ENCODE assay signal across 13 cellular contexts in the genomic region with DNA sequence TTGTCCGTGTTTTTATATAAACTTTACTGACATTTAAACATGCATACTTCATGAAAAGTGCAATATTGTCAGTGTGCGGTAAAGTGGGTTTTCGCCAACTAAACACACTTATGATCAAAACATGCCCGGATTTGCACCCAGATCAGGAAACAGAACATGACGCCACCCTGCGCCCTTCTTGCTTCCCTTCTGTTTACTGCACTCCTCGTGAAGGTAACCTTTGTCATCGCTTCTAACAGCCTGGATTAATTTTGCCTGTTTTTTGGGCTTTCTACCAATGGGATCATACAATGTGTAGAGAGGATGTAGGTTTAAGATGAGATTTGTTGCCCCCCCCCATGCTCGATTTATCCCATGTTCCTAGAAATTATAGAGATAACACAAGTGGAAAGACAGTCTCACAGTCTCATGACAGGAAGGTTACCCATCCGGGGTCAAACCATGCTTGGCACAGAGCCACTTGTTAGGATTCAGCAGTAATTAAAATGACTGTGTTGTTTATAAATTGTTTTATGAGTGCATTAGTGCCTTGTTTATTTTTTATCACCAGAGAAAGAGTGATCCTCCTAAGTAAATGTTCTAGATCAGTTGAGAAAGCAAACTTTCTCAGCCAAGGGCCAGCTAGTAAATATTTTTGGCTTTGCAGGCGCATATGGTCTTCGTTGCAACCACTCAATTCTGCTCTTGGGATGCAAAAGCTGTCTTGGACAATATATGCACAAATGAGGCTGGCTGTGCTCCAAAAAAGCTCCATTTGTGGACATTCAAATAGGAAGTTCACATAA.
A peak's percentile ranks its signal among the peaks of the same experiment; 100 is the strongest.
DNase-seq lines count a peak whose midpoint lies in the region; TF ChIP-seq lines count a peak whose summit lies in the region.
"Had no signal": no experiment of that assay in that cellular context is flagged by ENCODE, and none has a peak within 500 bp of the region (broad histone marks: within the 10 kb centered on the region; RNA-seq: fewer than 3 reads in every experiment).

No MANE protein-coding gene starts in this region.

- H3K9me3 Mint-ChIP-seq in activated CD4-positive, alpha-beta T cell treated with anti-CD3 and anti-CD28 coated beads, Interleukin-2, amount 10 ng/mL, durations not matched to agents 7 days and 5 days = peaks cover 17% of the 10 kb centered on the region
- H3K9me3 Mint-ChIP-seq: neural crest cell had no signal

- no peaks in the 10 kb centered on the region for H3K9me3 ChIP-seq in adipocyte (ENCODE audit: control insufficient read depth, low read length)
- H3K9me3 ChIP-seq in stomach smooth muscle (ENCODE audit: control insufficient read depth in 2 of 2, low read length in 2 of 2) = no peaks in the 10 kb centered on the region
- H3K9me3 ChIP-seq in MM.1S (replicated peaks; ENCODE audit: insufficient read depth, low read length) = no peaks in the 10 kb centered on the region

- no peak overlapping the region for H3K4me2 ChIP-seq in MM.1S (ENCODE audit: low read depth, low read length)
- H3K4me2 ChIP-seq: BLaER1 had no signal

- POLR2A ChIA-PET in activated CD4-positive, alpha-beta T cell treated with anti-CD3 and anti-CD28 coated beads, Interleukin-2, amount 10 ng/mL, durations not matched to agents 7 days and 5 days (lab: Charles Lee) = no interaction called here

- H3K79me2 ChIP-seq in MM.1S (ENCODE audit: low read length) = no peaks in the 10 kb centered on the region

- H3K27me3 ChIP-seq in adipocyte (replicated peaks; ENCODE audit: control insufficient read depth, insufficient read depth, low read length) = no peaks in the 10 kb centered on the region
- H3K27me3 ChIP-seq in stomach smooth muscle (ENCODE audit: control insufficient read depth in 1 of 2, insufficient read depth in 2 of 2, low read length in 2 of 2) = no peaks in the 10 kb centered on the region
- H3K27me3 ChIP-seq in MM.1S (replicated peaks; ENCODE audit: insufficient read depth, low read length) = no peaks in the 10 kb centered on the region
- H3K27me3 ChIP-seq: BLaER1 had no signal

- H3K4me1 ChIP-seq in adipocyte (ENCODE audit: control insufficient read depth, insufficient read depth, low read length) (peaks cover 18% of the 10 kb centered on the region), stomach smooth muscle (ENCODE audit: control insufficient read depth, insufficient read depth, low read length) (peaks cover 24% of the 10 kb centered on the region), MM.1S (ENCODE audit: low read length) (no peaks in the 10 kb centered on the region)

- no peak for DNase-seq in activated CD4-positive, alpha-beta T cell treated with anti-CD3 and anti-CD28 coated beads, Interleukin-2, amount 10 ng/mL, durations not matched to agents 7 days and 5 days
- DNase-seq in activated CD4-positive, alpha-beta T cell treated with anti-CD3 and anti-CD28 coated beads for 1 hour = no peak
- DNase-seq in adipocyte (ENCODE audit: low read depth) (peak; percentile 55), glomerular endothelial cell (ENCODE audit: extremely low read depth, low read depth, low spot score) (peak; percentile 34), NOMO-1 (lab: John Stamatoyannopoulos, UW; ENCODE audit: unreplicated experiment in 2 of 2) (no peak), MM.1S (no peak), T-helper 1 cell (no peak)
- DNase-seq: activated CD4-positive, alpha-beta T cell treated with anti-CD3 and anti-CD28 coated beads, Interleukin-2, amount 50 U/mL, for 4 hours; NCI-H1694 treated with DMSO at 0.1 percent for 48 hours; SHP77 had no signal

- H2AFZ ChIP-seq in MM.1S (ENCODE audit: low read length) = no peak overlapping the region

- CTCF ChIA-PET in activated CD4-positive, alpha-beta T cell treated with anti-CD3 and anti-CD28 coated beads, Interleukin-2, amount 10 ng/mL, durations not matched to agents 7 days and 5 days (lab: Charles Lee) = no interaction called here

- H3K27ac ChIP-seq in stomach smooth muscle (ENCODE audit: low read length) = peak overlapping the region; percentile 31
- H3K27ac ChIP-seq in MM.1S (ENCODE audit: low read length) = no peak overlapping the region
- H3K27ac ChIP-seq: BLaER1 had no signal

- H3K27ac Mint-ChIP-seq in activated CD4-positive, alpha-beta T cell treated with anti-CD3 and anti-CD28 coated beads, Interleukin-2, amount 10 ng/mL, durations not matched to agents 7 days and 5 days = peak overlapping the region; percentile 54

- no peaks in the 10 kb centered on the region for H3K36me3 ChIP-seq in adipocyte (ENCODE audit: control insufficient read depth, insufficient read depth, low read length, severe bottlenecking)
- H3K36me3 ChIP-seq in stomach smooth muscle (ENCODE audit: control insufficient read depth in 2 of 2, insufficient read depth in 2 of 2, low read length in 2 of 2) = no peaks in the 10 kb centered on the region
- no peaks in the 10 kb centered on the region for H3K36me3 ChIP-seq in MM.1S (replicated peaks; ENCODE audit: insufficient read depth, low read length)
- H3K36me3 ChIP-seq: BLaER1 had no signal

- no peaks in the 10 kb centered on the region for H3F3A ChIP-seq in MM.1S (ENCODE audit: insufficient read depth, low read length)

- no peak for TF ChIP-seq CTCF in MM.1S (IDR thresholded peaks at IDR 0.05; ENCODE audit: low read length)

- H3K36me3 Mint-ChIP-seq in activated CD4-positive, alpha-beta T cell treated with anti-CD3 and anti-CD28 coated beads, Interleukin-2, amount 10 ng/mL, durations not matched to agents 7 days and 5 days (ENCODE audit: low read depth) = peaks cover 42% of the 10 kb centered on the region

- H3K27me3 Mint-ChIP-seq in activated CD4-positive, alpha-beta T cell treated with anti-CD3 and anti-CD28 coated beads, Interleukin-2, amount 10 ng/mL, durations not matched to agents 7 days and 5 days = no peaks in the 10 kb centered on the region

- no peaks in the 10 kb centered on the region for H4K20me1 ChIP-seq in MM.1S (ENCODE audit: insufficient read depth, low read length)
- H4K20me1 ChIP-seq: BLaER1 had no signal

- H3K4me1 Mint-ChIP-seq in activated CD4-positive, alpha-beta T cell treated with anti-CD3 and anti-CD28 coated beads, Interleukin-2, amount 10 ng/mL, durations not matched to agents 7 days and 5 days = peaks cover 6% of the 10 kb centered on the region

- H3K4me3 ChIP-seq in adipocyte (ENCODE audit: low read length) (no peak overlapping the region), stomach smooth muscle (ENCODE audit: low read length in 2 of 2) (no peak overlapping the region), MM.1S (ENCODE audit: low read length) (no peak overlapping the region)
- H3K4me3 ChIP-seq: BLaER1 had no signal

- H3K9ac ChIP-seq in adipocyte (ENCODE audit: low read length) = peak overlapping the region; percentile 38
- no peak overlapping the region for H3K9ac ChIP-seq in stomach smooth muscle (ENCODE audit: low read length in 2 of 2)
- no peak overlapping the region for H3K9ac ChIP-seq in MM.1S (ENCODE audit: low read length)
- H3K9ac ChIP-seq: BLaER1 had no signal

- no peak overlapping the region for H3K4me3 Mint-ChIP-seq in activated CD4-positive, alpha-beta T cell treated with anti-CD3 and anti-CD28 coated beads, Interleukin-2, amount 10 ng/mL, durations not matched to agents 7 days and 5 days
- H3K4me3 Mint-ChIP-seq: neural crest cell had no signal

- H3K9me2 ChIP-seq in MM.1S (replicated peaks; ENCODE audit: insufficient read depth, low read length) = no peaks in the 10 kb centered on the region

Comparison
In these comparisons a context has a peak if more than half of its experiments do, and no peak if none do; other contexts are left out.
1. DNase-seq: peak in adipocyte (single experiment) and glomerular endothelial cell (single experiment); none in activated CD4-positive, alpha-beta T cell treated with anti-CD3 and anti-CD28 coated beads, Interleukin-2, amount 10 ng/mL, durations not matched to agents 7 days and 5 days (single experiment), activated CD4-positive, alpha-beta T cell treated with anti-CD3 and anti-CD28 coated beads for 1 hour (single experiment), NOMO-1 (0 of 2), MM.1S (single experiment) and T-helper 1 cell (0 of 5).